9 cellular contexts compared by ENCODE assay signal in the genomic region with DNA sequence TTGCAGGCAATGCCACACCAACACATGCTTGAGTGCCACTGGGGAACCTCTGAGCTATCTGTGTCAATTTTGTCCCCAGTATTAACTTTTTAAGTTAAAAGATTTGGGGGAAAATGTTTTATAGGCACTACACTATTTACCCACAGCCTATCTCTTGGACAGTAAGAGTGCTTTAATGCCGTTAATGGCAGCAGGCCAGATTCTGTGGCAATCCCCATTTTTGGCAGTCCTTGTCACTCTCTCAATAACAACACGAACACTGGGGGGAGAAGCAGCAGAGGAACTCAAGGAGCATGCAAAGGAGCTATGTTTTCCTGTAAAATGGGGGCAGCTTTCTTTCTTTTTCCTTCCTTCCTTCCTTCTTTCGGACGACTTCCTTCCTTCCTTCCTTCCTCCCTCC.
DNase-seq lines count a peak whose midpoint lies in the region; ATAC-seq, FAIRE-seq and TF ChIP-seq lines count a peak whose summit lies in the region.
"Had no signal": no experiment of that assay in that cellular context is flagged by ENCODE, and none has a peak within 500 bp of the region (broad histone marks: within the 10 kb centered on the region; RNA-seq: fewer than 3 reads in every experiment).

No MANE protein-coding gene starts in this region.

- H3K27me3 ChIP-seq in bronchial epithelial cell (ENCODE audit: control insufficient read depth, insufficient read depth, low read length), result no peaks in the 10 kb centered on the region

- H3K36me3 Mint-ChIP-seq in mesothelial cell of epicardium, result peaks cover 12% of the 10 kb centered on the region

- peaks cover 32% of the 10 kb centered on the region for H3K4me1 Mint-ChIP-seq in mesothelial cell of epicardium

- TF ChIP-seq CTCF in bronchial epithelial cell (IDR thresholded peaks at IDR 0.05; ENCODE audit: insufficient read depth, low read length, severe bottlenecking) (no peak), mesothelial cell of epicardium (IDR thresholded peaks at IDR 0.05; ENCODE audit: unreplicated experiment) (no peak)

- FAIRE-seq in bronchial epithelial cell (lab: Jason Lieb, UNC), result no peak
- FAIRE-seq: TTC549 had no signal

- peak overlapping the region; percentile 54 for H3K27ac Mint-ChIP-seq in mesothelial cell of epicardium

- no peaks in the 10 kb centered on the region for H3K27me3 Mint-ChIP-seq in mesothelial cell of epicardium (ENCODE audit: low read depth)

- DNase-seq in AG20443 (ENCODE audit: low spot score), result peak; percentile 77
- peak; percentile 69 for DNase-seq in LHCN-M2 (ENCODE audit: low read depth)
- peak; percentile 34 for DNase-seq in bronchial epithelial cell (ENCODE audit: low read depth)
- no peak for DNase-seq in mesothelial cell of epicardium (ENCODE audit: low spot score in 2 of 2, unreplicated experiment in 2 of 2)
- no peak for DNase-seq in iPS-NIHi7 (ENCODE audit: extremely low spot score)

- H3K4me3 ChIP-seq in bronchial epithelial cell (ENCODE audit: low read depth, low read length), result no peak overlapping the region

- H3K9me3 Mint-ChIP-seq in mesothelial cell of epicardium, result peaks cover 4% of the 10 kb centered on the region

- peaks cover 5% of the 10 kb centered on the region for H3K36me3 ChIP-seq in bronchial epithelial cell (ENCODE audit: control insufficient read depth, insufficient read depth, low read length)

- no peak for ATAC-seq in activated CD4-positive, CD25-positive, alpha-beta regulatory T cell treated with anti-CD3 and anti-CD28 coated beads, Interleukin-2, amount 50 U/mL, for 24 hours
- ATAC-seq in GM19351 (IDR thresholded peaks at IDR 0.05; ENCODE audit: unreplicated experiment), result no peak
- ATAC-seq in HG03432 (IDR thresholded peaks at IDR 0.05; ENCODE audit: unreplicated experiment), result no peak

- H3K4me3 Mint-ChIP-seq in mesothelial cell of epicardium, result no peak overlapping the region

Comparison
In these comparisons a context has a peak if more than half of its experiments do, and no peak if none do; other contexts are left out.
1. DNase-seq: peak in AG20443 (single experiment), LHCN-M2 (single experiment) and bronchial epithelial cell (single experiment); none in mesothelial cell of epicardium (0 of 2) and iPS-NIHi7 (single experiment).